35 cellular contexts compared by ENCODE assay signal in genomic region chr18:61714421-61714820, GRCh38.
"Had no signal": no experiment of that assay in that cellular context is flagged by ENCODE, and none has a peak within 500 bp of the region (broad histone marks: within the 10 kb centered on the region; RNA-seq: fewer than 3 reads in every experiment).

No MANE protein-coding gene starts in this region.

- H3K36me3 ChIP-seq: brain microvascular endothelial cell, WERI-Rb-1 had no signal

- H3K36me3 Mint-ChIP-seq: activated naive CD8-positive, alpha-beta T cell treated with anti-CD3 and anti-CD28 coated beads for 36 hours had no signal

- H3K9me3 Mint-ChIP-seq: activated CD8-positive, alpha-beta T cell treated with anti-CD3 and anti-CD28 coated beads for 36 hours; activated naive CD8-positive, alpha-beta T cell treated with anti-CD3 and anti-CD28 coated beads for 36 hours; activated T-cell treated with anti-CD3 and anti-CD28 coated beads, Interleukin-2, amount 50 U/mL, for 72 hours; activated T-helper 17 cell treated with anti-CD3 and anti-CD28 coated beads, Interleukin-2, amount 50 U/mL, for 72 hours had no signal

- H3K27me3 ChIP-seq: brain microvascular endothelial cell had no signal

- H3K4me3 Mint-ChIP-seq: activated CD8-positive, alpha-beta T cell treated with anti-CD3 and anti-CD28 coated beads for 36 hours; activated naive CD8-positive, alpha-beta T cell treated with anti-CD3 and anti-CD28 coated beads for 36 hours; activated T-cell treated with anti-CD3 and anti-CD28 coated beads, Interleukin-2, amount 50 U/mL, for 72 hours; activated T-helper 17 cell treated with anti-CD3 and anti-CD28 coated beads, Interleukin-2, amount 50 U/mL, for 72 hours had no signal

- DNase-seq: activated CD4-positive, alpha-beta T cell treated with anti-CD3 and anti-CD28 coated beads for 1 hour; activated CD4-positive, alpha-beta T cell treated with anti-CD3 and anti-CD28 coated beads for 48 hours; activated CD4-positive, alpha-beta T cell treated with anti-CD3 and anti-CD28 coated beads, Interleukin-2, amount 50 U/mL, for 4 hours; activated CD4-positive, CD25-positive, alpha-beta regulatory T cell; activated CD8-positive, alpha-beta T cell treated with anti-CD3 and anti-CD28 coated beads for 36 hours; activated effector memory CD4-positive, alpha-beta T cell treated with anti-CD3 and anti-CD28 coated beads, Interleukin-2, amount 50 U/mL, for 16 hours; activated naive CD4-positive, alpha-beta T cell; activated naive CD4-positive, alpha-beta T cell treated with anti-CD3 and anti-CD28 coated beads, Interleukin-2, amount 50 U/mL, for 16 hours; activated naive CD8-positive, alpha-beta T cell treated with anti-CD3 and anti-CD28 coated beads for 36 hours; activated T-cell treated with anti-CD3 and anti-CD28 coated beads, Interleukin-2, amount 50 U/mL, for 1 hour; activated T-cell treated with anti-CD3 and anti-CD28 coated beads, Interleukin-2, amount 50 U/mL, for 72 hours; amniotic stem cell; aorta; brain microvascular endothelial cell; central memory CD4-positive, alpha-beta T cell; NCI-H1092 treated with DMSO at 0.1 percent for 48 hours; NCI-H1417; NCI-H146; NCI-H187; NCI-H2029 treated with DMSO at 0.1 percent for 48 hours; NCI-H2107; NCI-H2171; NCI-H510A; NCI-H526 treated with DMSO at 0.1 percent for 48 hours; NCI-H774; PC-9; SIG-M5; SW 1271; T-helper 1 cell; T-helper 2 cell; T-helper 9 cell; WERI-Rb-1 had no signal

- H3K9ac ChIP-seq: KMS-11 had no signal

- H3K27ac ChIP-seq: brain microvascular endothelial cell, KMS-11, PC-9, RWPE1, WERI-Rb-1 had no signal

- H3K27ac Mint-ChIP-seq: activated CD8-positive, alpha-beta T cell treated with anti-CD3 and anti-CD28 coated beads for 36 hours; activated naive CD8-positive, alpha-beta T cell treated with anti-CD3 and anti-CD28 coated beads for 36 hours; activated T-cell treated with anti-CD3 and anti-CD28 coated beads, Interleukin-2, amount 50 U/mL, for 72 hours; activated T-helper 17 cell treated with anti-CD3 and anti-CD28 coated beads, Interleukin-2, amount 50 U/mL, for 72 hours had no signal

- H3K4me1 Mint-ChIP-seq: activated naive CD8-positive, alpha-beta T cell treated with anti-CD3 and anti-CD28 coated beads for 36 hours; activated T-helper 17 cell treated with anti-CD3 and anti-CD28 coated beads, Interleukin-2, amount 50 U/mL, for 72 hours had no signal

- H3K4me3 ChIP-seq: PC-9 had no signal
